In the genomic region with DNA sequence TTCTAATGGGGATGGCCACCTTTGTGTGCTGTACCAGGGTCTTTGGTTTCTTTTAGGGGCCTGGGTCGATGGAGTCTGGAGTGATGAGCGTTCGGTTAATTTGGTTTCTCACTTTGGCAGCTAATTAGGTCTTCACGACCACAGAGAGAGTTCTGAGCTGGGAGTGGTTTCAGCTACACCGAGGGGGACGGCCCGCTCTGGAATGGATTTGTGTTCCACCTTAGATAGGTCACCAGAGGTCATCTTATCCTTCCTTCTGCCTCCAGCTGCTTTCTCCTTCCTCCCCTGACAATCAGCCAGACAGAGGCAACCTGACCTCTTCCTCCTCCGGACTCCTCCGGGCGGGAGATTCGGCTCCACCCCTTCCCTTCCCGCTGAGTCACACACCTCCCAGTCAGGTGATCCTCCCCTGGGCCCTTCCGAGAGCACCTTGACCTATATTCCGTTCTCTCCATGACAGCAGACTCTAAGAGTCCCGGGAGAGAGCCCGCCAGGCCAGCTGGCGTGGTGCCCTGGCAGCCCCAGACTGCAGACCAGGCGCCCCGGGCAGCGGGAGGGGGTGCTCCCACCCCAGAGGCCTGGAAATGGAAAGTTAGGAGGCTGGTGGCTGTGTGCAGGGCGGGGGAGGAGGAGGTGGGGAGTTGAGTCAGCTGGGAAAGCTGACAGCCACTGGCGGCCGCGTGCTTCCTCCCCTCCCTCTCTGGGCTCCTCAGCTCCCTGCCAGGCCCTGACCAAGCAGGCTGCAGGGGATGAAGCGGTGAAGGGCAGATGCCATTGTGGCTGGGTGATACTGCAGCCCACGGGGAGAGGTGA, we compare ENCODE assay signal across 1 cellular context.
TF ChIP-seq lines count a peak whose summit lies in the region.

No MANE protein-coding gene starts in this region.

TF ChIP-seq in HepG2, 621 proteins besides CTCF, POLR2A, EP300 and RAD21 (continued from another document and continues in another):
- TF ChIP-seq, protein P1, sequence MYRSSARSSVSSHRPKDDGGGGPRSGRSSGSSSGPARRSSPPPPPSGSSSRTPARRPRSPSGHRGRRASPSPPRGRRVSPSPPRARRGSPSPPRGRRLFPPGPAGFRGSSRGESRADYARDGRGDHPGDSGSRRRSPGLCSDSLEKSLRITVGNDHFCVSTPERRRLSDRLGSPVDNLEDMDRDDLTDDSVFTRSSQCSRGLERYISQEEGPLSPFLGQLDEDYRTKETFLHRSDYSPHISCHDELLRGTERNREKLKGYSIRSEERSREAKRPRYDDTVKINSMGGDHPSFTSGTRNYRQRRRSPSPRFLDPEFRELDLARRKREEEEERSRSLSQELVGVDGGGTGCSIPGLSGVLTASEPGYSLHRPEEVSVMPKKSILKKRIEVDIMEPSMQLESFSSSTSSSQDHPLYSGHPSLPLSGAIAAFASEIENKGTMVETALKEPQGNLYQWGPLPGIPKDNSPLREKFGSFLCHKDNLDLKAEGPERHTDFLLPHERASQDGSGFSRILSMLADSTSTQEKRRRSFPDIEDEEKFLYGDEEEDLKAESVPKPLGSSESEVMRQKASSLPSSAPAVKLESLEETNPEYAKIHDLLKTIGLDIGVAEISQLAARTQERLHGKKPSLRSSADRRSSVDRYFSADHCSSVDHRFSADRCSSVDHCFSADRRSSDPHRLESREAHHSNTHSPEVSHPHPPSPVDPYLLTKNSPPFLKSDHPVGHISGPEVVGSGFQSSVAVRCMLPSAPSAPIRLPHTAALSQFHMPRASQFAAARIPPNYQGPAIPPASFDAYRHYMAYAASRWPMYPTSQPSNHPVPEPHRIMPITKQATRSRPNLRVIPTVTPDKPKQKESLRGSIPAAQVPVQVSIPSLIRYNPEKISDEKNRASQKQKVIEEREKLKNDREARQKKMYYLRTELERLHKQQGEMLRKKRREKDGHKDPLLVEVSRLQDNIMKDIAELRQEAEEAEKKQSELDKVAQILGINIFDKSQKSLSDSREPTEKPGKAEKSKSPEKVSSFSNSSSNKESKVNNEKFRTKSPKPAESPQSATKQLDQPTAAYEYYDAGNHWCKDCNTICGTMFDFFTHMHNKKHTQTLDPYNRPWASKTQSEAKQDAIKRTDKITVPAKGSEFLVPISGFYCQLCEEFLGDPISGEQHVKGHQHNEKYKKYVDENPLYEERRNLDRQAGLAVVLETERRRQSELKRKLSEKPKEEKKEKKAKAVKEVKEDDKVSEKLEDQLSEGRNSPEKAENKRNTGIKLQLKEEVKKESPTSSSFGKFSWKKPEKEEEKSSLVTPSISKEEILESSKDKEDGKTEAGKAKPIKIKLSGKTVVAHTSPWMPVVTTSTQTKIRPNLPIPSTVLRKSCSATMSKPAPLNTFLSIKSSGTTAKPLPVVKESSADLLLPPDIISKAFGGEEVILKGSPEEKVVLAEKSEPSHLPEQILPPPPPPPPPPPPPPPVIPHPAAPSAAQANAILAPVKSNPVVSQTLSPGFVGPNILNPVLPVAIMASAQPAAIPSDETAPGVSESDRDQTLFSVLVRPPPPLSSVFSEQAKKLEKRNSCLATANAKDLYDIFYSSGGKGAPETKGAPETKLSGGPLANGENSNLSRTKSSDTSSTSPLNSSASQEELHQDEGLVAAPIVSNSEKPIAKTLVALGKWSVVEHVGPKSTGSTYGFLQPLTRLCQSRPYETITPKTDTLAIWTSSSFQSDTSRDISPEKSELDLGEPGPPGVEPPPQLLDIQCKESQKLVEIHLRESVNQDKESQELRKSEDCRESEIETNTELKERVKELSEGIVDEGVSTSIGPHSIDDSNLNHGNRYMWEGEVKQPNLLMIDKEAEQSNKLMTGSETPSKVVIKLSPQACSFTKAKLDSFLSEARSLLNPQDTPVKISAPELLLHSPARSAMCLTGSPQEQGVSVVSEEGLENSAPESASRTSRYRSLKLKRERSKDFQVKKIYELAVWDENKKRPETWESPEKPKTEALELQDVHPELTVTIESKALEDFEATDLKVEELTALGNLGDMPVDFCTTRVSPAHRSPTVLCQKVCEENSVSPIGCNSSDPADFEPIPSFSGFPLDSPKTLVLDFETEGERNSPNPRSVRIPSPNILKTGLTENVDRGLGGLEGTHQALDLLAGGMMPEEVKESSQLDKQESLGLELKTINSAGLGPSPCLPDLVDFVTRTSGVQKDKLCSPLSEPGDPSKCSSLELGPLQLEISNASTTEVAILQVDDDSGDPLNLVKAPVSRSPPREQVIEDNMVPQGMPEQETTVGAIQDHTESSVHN (CRISPR knock-in tag; IDR thresholded peaks at IDR 0.05) = no peak
- TF ChIP-seq DMAP1 (CRISPR knock-in tag; IDR thresholded peaks at IDR 0.05) (peak; percentile 83), MTA3 (CRISPR knock-in tag; IDR thresholded peaks at IDR 0.05) (no peak), ZNF557 (CRISPR knock-in tag; IDR thresholded peaks at IDR 0.05) (no peak), CBFB (CRISPR knock-in tag; IDR thresholded peaks at IDR 0.05) (no peak), FOXC1 (CRISPR knock-in tag; IDR thresholded peaks at IDR 0.05; ENCODE audit: borderline replicate concordance) (peak; percentile 57; the same call in 1 of the 2 replicates), NCOA2 (CRISPR knock-in tag; IDR thresholded peaks at IDR 0.05) (peak; percentile 41), FOXJ3 (CRISPR knock-in tag; IDR thresholded peaks at IDR 0.05; ENCODE audit: borderline replicate concordance) (no peak), HNRNPK (IDR thresholded peaks at IDR 0.05; ENCODE audit: low read depth, low read length, poor library complexity, severe bottlenecking) (no peak), LCORL (IDR thresholded peaks at IDR 0.05) (no peak), LCORL (CRISPR knock-in tag; IDR thresholded peaks at IDR 0.05) (peak; percentile 78), NKX3-1 (CRISPR knock-in tag; IDR thresholded peaks at IDR 0.05) (no peak), HNF4A (CRISPR knock-in tag; IDR thresholded peaks at IDR 0.05) (0 out of 2 replicates have a peak, but pooled peaks have one; percentile 29)
- TF ChIP-seq, protein P2, sequence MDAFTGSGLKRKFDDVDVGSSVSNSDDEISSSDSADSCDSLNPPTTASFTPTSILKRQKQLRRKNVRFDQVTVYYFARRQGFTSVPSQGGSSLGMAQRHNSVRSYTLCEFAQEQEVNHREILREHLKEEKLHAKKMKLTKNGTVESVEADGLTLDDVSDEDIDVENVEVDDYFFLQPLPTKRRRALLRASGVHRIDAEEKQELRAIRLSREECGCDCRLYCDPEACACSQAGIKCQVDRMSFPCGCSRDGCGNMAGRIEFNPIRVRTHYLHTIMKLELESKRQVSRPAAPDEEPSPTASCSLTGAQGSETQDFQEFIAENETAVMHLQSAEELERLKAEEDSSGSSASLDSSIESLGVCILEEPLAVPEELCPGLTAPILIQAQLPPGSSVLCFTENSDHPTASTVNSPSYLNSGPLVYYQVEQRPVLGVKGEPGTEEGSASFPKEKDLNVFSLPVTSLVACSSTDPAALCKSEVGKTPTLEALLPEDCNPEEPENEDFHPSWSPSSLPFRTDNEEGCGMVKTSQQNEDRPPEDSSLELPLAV (CRISPR knock-in tag; conservative IDR thresholded peaks at IDR 0.05; ENCODE audit: low read depth) = no peak
- TF ChIP-seq, protein P3, sequence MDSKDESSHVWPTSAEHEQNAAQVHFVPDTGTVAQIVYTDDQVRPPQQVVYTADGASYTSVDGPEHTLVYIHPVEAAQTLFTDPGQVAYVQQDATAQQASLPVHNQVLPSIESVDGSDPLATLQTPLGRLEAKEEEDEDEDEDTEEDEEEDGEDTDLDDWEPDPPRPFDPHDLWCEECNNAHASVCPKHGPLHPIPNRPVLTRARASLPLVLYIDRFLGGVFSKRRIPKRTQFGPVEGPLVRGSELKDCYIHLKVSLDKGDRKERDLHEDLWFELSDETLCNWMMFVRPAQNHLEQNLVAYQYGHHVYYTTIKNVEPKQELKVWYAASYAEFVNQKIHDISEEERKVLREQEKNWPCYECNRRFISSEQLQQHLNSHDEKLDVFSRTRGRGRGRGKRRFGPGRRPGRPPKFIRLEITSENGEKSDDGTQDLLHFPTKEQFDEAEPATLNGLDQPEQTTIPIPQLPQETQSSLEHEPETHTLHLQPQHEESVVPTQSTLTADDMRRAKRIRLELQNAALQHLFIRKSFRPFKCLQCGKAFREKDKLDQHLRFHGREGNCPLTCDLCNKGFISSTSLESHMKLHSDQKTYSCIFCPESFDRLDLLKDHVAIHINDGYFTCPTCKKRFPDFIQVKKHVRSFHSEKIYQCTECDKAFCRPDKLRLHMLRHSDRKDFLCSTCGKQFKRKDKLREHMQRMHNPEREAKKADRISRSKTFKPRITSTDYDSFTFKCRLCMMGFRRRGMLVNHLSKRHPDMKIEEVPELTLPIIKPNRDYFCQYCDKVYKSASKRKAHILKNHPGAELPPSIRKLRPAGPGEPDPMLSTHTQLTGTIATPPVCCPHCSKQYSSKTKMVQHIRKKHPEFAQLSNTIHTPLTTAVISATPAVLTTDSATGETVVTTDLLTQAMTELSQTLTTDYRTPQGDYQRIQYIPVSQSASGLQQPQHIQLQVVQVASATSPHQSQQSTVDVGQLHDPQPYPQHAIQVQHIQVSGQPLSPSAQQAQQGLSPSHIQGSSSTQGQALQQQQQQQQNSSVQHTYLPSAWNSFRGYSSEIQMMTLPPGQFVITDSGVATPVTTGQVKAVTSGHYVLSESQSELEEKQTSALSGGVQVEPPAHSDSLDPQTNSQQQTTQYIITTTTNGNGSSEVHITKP (CRISPR knock-in tag; IDR thresholded peaks at IDR 0.05; ENCODE audit: low read depth) = no peak
- TF ChIP-seq, protein P4, sequence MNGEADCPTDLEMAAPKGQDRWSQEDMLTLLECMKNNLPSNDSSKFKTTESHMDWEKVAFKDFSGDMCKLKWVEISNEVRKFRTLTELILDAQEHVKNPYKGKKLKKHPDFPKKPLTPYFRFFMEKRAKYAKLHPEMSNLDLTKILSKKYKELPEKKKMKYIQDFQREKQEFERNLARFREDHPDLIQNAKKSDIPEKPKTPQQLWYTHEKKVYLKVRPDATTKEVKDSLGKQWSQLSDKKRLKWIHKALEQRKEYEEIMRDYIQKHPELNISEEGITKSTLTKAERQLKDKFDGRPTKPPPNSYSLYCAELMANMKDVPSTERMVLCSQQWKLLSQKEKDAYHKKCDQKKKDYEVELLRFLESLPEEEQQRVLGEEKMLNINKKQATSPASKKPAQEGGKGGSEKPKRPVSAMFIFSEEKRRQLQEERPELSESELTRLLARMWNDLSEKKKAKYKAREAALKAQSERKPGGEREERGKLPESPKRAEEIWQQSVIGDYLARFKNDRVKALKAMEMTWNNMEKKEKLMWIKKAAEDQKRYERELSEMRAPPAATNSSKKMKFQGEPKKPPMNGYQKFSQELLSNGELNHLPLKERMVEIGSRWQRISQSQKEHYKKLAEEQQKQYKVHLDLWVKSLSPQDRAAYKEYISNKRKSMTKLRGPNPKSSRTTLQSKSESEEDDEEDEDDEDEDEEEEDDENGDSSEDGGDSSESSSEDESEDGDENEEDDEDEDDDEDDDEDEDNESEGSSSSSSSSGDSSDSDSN (CRISPR knock-in tag; IDR thresholded peaks at IDR 0.05) = peak; percentile 30
- TF ChIP-seq, protein P5, sequence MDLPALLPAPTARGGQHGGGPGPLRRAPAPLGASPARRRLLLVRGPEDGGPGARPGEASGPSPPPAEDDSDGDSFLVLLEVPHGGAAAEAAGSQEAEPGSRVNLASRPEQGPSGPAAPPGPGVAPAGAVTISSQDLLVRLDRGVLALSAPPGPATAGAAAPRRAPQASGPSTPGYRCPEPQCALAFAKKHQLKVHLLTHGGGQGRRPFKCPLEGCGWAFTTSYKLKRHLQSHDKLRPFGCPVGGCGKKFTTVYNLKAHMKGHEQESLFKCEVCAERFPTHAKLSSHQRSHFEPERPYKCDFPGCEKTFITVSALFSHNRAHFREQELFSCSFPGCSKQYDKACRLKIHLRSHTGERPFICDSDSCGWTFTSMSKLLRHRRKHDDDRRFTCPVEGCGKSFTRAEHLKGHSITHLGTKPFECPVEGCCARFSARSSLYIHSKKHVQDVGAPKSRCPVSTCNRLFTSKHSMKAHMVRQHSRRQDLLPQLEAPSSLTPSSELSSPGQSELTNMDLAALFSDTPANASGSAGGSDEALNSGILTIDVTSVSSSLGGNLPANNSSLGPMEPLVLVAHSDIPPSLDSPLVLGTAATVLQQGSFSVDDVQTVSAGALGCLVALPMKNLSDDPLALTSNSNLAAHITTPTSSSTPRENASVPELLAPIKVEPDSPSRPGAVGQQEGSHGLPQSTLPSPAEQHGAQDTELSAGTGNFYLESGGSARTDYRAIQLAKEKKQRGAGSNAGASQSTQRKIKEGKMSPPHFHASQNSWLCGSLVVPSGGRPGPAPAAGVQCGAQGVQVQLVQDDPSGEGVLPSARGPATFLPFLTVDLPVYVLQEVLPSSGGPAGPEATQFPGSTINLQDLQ (CRISPR knock-in tag; IDR thresholded peaks at IDR 0.05) = no peak
- TF ChIP-seq, protein P6, sequence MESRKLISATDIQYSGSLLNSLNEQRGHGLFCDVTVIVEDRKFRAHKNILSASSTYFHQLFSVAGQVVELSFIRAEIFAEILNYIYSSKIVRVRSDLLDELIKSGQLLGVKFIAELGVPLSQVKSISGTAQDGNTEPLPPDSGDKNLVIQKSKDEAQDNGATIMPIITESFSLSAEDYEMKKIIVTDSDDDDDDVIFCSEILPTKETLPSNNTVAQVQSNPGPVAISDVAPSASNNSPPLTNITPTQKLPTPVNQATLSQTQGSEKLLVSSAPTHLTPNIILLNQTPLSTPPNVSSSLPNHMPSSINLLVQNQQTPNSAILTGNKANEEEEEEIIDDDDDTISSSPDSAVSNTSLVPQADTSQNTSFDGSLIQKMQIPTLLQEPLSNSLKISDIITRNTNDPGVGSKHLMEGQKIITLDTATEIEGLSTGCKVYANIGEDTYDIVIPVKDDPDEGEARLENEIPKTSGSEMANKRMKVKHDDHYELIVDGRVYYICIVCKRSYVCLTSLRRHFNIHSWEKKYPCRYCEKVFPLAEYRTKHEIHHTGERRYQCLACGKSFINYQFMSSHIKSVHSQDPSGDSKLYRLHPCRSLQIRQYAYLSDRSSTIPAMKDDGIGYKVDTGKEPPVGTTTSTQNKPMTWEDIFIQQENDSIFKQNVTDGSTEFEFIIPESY (CRISPR knock-in tag; IDR thresholded peaks at IDR 0.05) = peak; percentile 7; the same call in 1 of the 2 replicates
- TF ChIP-seq, protein P7, sequence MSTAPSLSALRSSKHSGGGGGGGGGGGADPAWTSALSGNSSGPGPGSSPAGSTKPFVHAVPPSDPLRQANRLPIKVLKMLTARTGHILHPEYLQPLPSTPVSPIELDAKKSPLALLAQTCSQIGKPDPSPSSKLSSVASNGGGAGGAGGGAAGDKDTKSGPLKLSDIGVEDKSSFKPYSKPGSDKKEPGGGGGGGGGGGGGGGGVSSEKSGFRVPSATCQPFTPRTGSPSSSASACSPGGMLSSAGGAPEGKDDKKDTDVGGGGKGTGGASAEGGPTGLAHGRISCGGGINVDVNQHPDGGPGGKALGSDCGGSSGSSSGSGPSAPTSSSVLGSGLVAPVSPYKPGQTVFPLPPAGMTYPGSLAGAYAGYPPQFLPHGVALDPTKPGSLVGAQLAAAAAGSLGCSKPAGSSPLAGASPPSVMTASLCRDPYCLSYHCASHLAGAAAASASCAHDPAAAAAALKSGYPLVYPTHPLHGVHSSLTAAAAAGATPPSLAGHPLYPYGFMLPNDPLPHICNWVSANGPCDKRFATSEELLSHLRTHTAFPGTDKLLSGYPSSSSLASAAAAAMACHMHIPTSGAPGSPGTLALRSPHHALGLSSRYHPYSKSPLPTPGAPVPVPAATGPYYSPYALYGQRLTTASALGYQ (CRISPR knock-in tag; IDR thresholded peaks at IDR 0.05) = no peak
- TF ChIP-seq, protein P8, sequence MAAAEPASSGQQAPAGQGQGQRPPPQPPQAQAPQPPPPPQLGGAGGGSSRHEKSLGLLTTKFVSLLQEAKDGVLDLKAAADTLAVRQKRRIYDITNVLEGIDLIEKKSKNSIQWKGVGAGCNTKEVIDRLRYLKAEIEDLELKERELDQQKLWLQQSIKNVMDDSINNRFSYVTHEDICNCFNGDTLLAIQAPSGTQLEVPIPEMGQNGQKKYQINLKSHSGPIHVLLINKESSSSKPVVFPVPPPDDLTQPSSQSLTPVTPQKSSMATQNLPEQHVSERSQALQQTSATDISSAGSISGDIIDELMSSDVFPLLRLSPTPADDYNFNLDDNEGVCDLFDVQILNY (CRISPR knock-in tag; conservative IDR thresholded peaks at IDR 0.05) = no peak
